In genomic region chr10:404341-404740, GRCh38 we compare ENCODE assay signal across 23 cellular contexts.
A peak's percentile ranks its signal among the peaks of the same experiment; 100 is the strongest.
DNase-seq lines count a peak whose midpoint lies in the region; ATAC-seq and TF ChIP-seq lines count a peak whose summit lies in the region.
"Had no signal": no experiment of that assay in that cellular context is flagged by ENCODE, and none has a peak within 500 bp of the region (broad histone marks: within the 10 kb centered on the region; RNA-seq: fewer than 3 reads in every experiment).

No MANE protein-coding gene starts in this region.

- no peak for ATAC-seq in HG03108 (IDR thresholded peaks at IDR 0.05; ENCODE audit: unreplicated experiment)
- ATAC-seq: left lung, mucosa of descending colon had no signal

- no peak overlapping the region for H3K4me3 ChIP-seq in AG09309 (ENCODE audit: control insufficient read depth, low read depth, low read length)
- H3K4me3 ChIP-seq in effector memory CD4-positive, alpha-beta T cell (ENCODE audit: insufficient read depth, low read depth, low read length, poor library complexity, severe bottlenecking) = no peak overlapping the region
- H3K4me3 ChIP-seq: left lung, mucosa of descending colon, testis had no signal

- H3K36me3 Mint-ChIP-seq in chondrocyte (ENCODE audit: low read depth) = peaks cover 29% of the 10 kb centered on the region

- H3K27me3 ChIP-seq in effector memory CD4-positive, alpha-beta T cell (replicated peaks; ENCODE audit: control insufficient read depth, insufficient read depth, low read length, poor library complexity, severe bottlenecking) = no peaks in the 10 kb centered on the region
- H3K27me3 ChIP-seq: left lung, testis had no signal

- peak overlapping the region; percentile 73 for H3K27ac Mint-ChIP-seq in chondrocyte (ENCODE audit: unreplicated experiment)
- H3K27ac Mint-ChIP-seq: activated CD4-positive, alpha-beta T cell treated with anti-CD3 and anti-CD28 coated beads, Interleukin-2, amount 10 ng/mL, durations not matched to agents 7 days and 5 days had no signal

- no peak overlapping the region for H3K4me3 Mint-ChIP-seq in chondrocyte (ENCODE audit: unreplicated experiment)
- H3K4me3 Mint-ChIP-seq: activated CD4-positive, alpha-beta T cell treated with anti-CD3 and anti-CD28 coated beads, Interleukin-2, amount 10 ng/mL, durations not matched to agents 7 days and 5 days had no signal

- no peaks in the 10 kb centered on the region for H3K9me3 ChIP-seq in effector memory CD4-positive, alpha-beta T cell (ENCODE audit: control insufficient read depth, low read length)
- H3K9me3 ChIP-seq: left lung, mucosa of descending colon, testis had no signal

- H3K27ac ChIP-seq in effector memory CD4-positive, alpha-beta T cell (ENCODE audit: insufficient read depth, low read length, poor library complexity, severe bottlenecking) = no peak overlapping the region
- H3K27ac ChIP-seq: left lung, testis had no signal

- DNase-seq in AG09309 (ENCODE audit: low read depth) (peak; percentile 62), HS-27A (ENCODE audit: low read depth) (peak; percentile 15), chondrocyte (ENCODE audit: low spot score) (no peak), hepatic stellate cell (ENCODE audit: low spot score) (peak; percentile 80), erythroblast (lab: John Stamatoyannopoulos, UW) (no peak), NCI-H2196 (lab: John Stamatoyannopoulos, UW; ENCODE audit: unreplicated experiment) (no peak)
- DNase-seq in effector memory CD4-positive, alpha-beta T cell = no peak
- DNase-seq: ACHN; activated CD4-positive, alpha-beta T cell treated with anti-CD3 and anti-CD28 coated beads, Interleukin-2, amount 10 ng/mL, durations not matched to agents 7 days and 5 days; activated CD8-positive, alpha-beta memory T cell treated with anti-CD3 and anti-CD28 coated beads, Interleukin-2, amount 50 U/mL, for 4 hours; activated gamma-delta T cell treated with Interleukin-2 at 50 U/mL for 16 hours; anterior cingulate cortex; DND-41; glutamatergic neuron; left lung; mucosa of descending colon; NCI-H1092 treated with DMSO at 0.1 percent for 48 hours; NCI-H524 treated with DMSO at 0.1 percent for 48 hours; SHP77 treated with DMSO at 0.1 percent for 48 hours; stimulated activated CD4-positive, alpha-beta T cell treated with anti-CD3 and anti-CD28 coated beads, Interleukin-12 subunit alpha, Interleukin-12 subunit beta, amount 100 ng/mL, for 4 hours; T-helper 1 cell; testis had no signal

- no peaks in the 10 kb centered on the region for H3K36me3 ChIP-seq in effector memory CD4-positive, alpha-beta T cell (ENCODE audit: control insufficient read depth, insufficient read depth, low read length)

- no peaks in the 10 kb centered on the region for H3K9me3 Mint-ChIP-seq in chondrocyte (ENCODE audit: low read depth)
- H3K9me3 Mint-ChIP-seq: activated CD4-positive, alpha-beta T cell treated with anti-CD3 and anti-CD28 coated beads, Interleukin-2, amount 10 ng/mL, durations not matched to agents 7 days and 5 days had no signal

- TF ChIP-seq CTCF in AG09309 (IDR thresholded peaks at IDR 0.05; ENCODE audit: control insufficient read depth, insufficient read depth, low read depth, low read length, missing control alignments) = no peak
- TF ChIP-seq CTCF in chondrocyte (IDR thresholded peaks at IDR 0.05) = no peak

- peaks cover 25% of the 10 kb centered on the region for H3K4me1 Mint-ChIP-seq in chondrocyte (ENCODE audit: low read depth)
- H3K4me1 Mint-ChIP-seq: activated CD4-positive, alpha-beta T cell treated with anti-CD3 and anti-CD28 coated beads, Interleukin-2, amount 10 ng/mL, durations not matched to agents 7 days and 5 days had no signal

- no peaks in the 10 kb centered on the region for H3K4me1 ChIP-seq in effector memory CD4-positive, alpha-beta T cell (ENCODE audit: control insufficient read depth, insufficient read depth, low read length, poor library complexity, severe bottlenecking)
- H3K4me1 ChIP-seq: left lung, testis had no signal

- TF ChIP-seq POLR2A in erythroblast (IDR thresholded peaks at IDR 0.05; ENCODE audit: low read length) = no peak

- H3K27me3 Mint-ChIP-seq in chondrocyte (ENCODE audit: low read depth) = no peaks in the 10 kb centered on the region
- H3K27me3 Mint-ChIP-seq: activated CD4-positive, alpha-beta T cell treated with anti-CD3 and anti-CD28 coated beads, Interleukin-2, amount 10 ng/mL, durations not matched to agents 7 days and 5 days had no signal

Comparison
In these comparisons a context has a peak if more than half of its experiments do, and no peak if none do; other contexts are left out.
1. DNase-seq: peak in AG09309 (single experiment), HS-27A (single experiment) and hepatic stellate cell (single experiment); none in chondrocyte (single experiment), erythroblast (0 of 2), NCI-H2196 (single experiment) and effector memory CD4-positive, alpha-beta T cell (0 of 3).